10 cellular contexts compared by ENCODE assay signal in genomic region chr19:12137541-12137940, GRCh38. TPM values are rescaled to one million over a fixed set of nuclear protein-coding genes. Genes with fewer than 3 reads are reported as not detected.
DNase-seq lines count a peak whose midpoint lies in the region; ATAC-seq, FAIRE-seq and TF ChIP-seq lines count a peak whose summit lies in the region.
"Had no signal": no experiment of that assay in that cellular context is flagged by ENCODE, and none has a peak within 500 bp of the region (broad histone marks: within the 10 kb centered on the region; RNA-seq: fewer than 3 reads in every experiment).

No MANE protein-coding gene starts in this region.

- peaks cover 63% of the 10 kb centered on the region for H3K36me3 Mint-ChIP-seq in endothelial cell (ENCODE audit: low read depth, unreplicated experiment)

- H3K27me3 Mint-ChIP-seq in endothelial cell (ENCODE audit: unreplicated experiment): peaks cover 13% of the 10 kb centered on the region

- intact Hi-C loops in heart right ventricle (cut with DNase I): loop anchor here in 3 of 10 donors (5.0 kb wide), 3 partner anchors 70 to 420 kb away; no protein-coding TSS in a partner anchor
- intact Hi-C loops in Right ventricle myocardium superior (cut with DNase I): no loop called here
- intact Hi-C loops in kidney (cut with DNase I): no loop called here

- peaks cover 0 to 55% (median 40%) of the 10 kb centered on the region in 9 donors for H3K36me3 ChIP-seq in heart right ventricle
- peaks cover 13 to 35% of the 10 kb centered on the region in 2 donors for H3K36me3 ChIP-seq in kidney (ENCODE audit: control insufficient read depth in 1 of 2, insufficient read depth in 2 of 2, low read length in 2 of 2)

- H3K4me3 Mint-ChIP-seq in endothelial cell (ENCODE audit: unreplicated experiment): peak overlapping the region; percentile 82

- no peak overlapping the region for H3K27ac ChIP-seq in heart right ventricle
- no peak overlapping the region for H3K27ac ChIP-seq in kidney (ENCODE audit: low read depth in 2 of 2, low read length in 2 of 2)

- H3K27ac Mint-ChIP-seq in endothelial cell (ENCODE audit: unreplicated experiment): no peak overlapping the region

- no peaks in the 10 kb centered on the region for H3K27me3 ChIP-seq in heart right ventricle

- FAIRE-seq in kidney (lab: Jason Lieb, UNC): no peak

- H3K9me3 ChIP-seq in heart right ventricle (peaks cover 0 to 32% (median 14%) of the 10 kb centered on the region in 11 donors), kidney (ENCODE audit: control insufficient read depth in 1 of 2, low read length in 2 of 2) (peaks cover 9 to 11% of the 10 kb centered on the region in 2 donors)

- no peak for DNase-seq in heart right ventricle
- DNase-seq in Right ventricle myocardium superior: no peak
- DNase-seq in RKO (ENCODE audit: low spot score): peak; percentile 72
- no peak for DNase-seq in endothelial cell (ENCODE audit: low spot score)
- peak; percentile 28 for DNase-seq in stimulated activated naive CD4-positive, alpha-beta T cell treated with Interleukin-2 at 50 U/mL for 16 hours (lab: John Stamatoyannopoulos, UW)
- DNase-seq in inferior parietal cortex (ENCODE audit: extremely low spot score): no peak
- no peak for DNase-seq in kidney
- DNase-seq: NCI-H2029, right cardiac atrium had no signal

- no peak overlapping the region for H3K4me3 ChIP-seq in heart right ventricle
- no peak overlapping the region for H3K4me3 ChIP-seq in kidney (ENCODE audit: low read length in 2 of 2)

- peaks cover 17% of the 10 kb centered on the region for H3K4me1 Mint-ChIP-seq in endothelial cell (ENCODE audit: unreplicated experiment)

- H3K9ac ChIP-seq in kidney (ENCODE audit: low read length in 2 of 2): no peak overlapping the region

- ATAC-seq in heart right ventricle: no peak
- ATAC-seq in Right ventricle myocardium superior (ENCODE audit: poor library complexity): no peak
- no peak for ATAC-seq in HG02642 (IDR thresholded peaks at IDR 0.05; ENCODE audit: poor library complexity, unreplicated experiment)
- ATAC-seq: right cardiac atrium had no signal

- H3K9me3 Mint-ChIP-seq in endothelial cell (ENCODE audit: unreplicated experiment): peaks cover 16% of the 10 kb centered on the region

- TF ChIP-seq CTCF in heart right ventricle (IDR thresholded peaks at IDR 0.05): peak; percentile 7 to 53 (median 34)
- no peak for TF ChIP-seq CTCF in endothelial cell (IDR thresholded peaks at IDR 0.05; ENCODE audit: unreplicated experiment)
- no peak for TF ChIP-seq CTCF in kidney (IDR thresholded peaks at IDR 0.05; ENCODE audit: borderline replicate concordance, extremely low read depth, insufficient read depth)

- H3K4me1 ChIP-seq in heart right ventricle: peaks cover 0 to 25% (median 20%) of the 10 kb centered on the region in 9 donors
- peaks cover 7 to 11% of the 10 kb centered on the region in 2 donors for H3K4me1 ChIP-seq in kidney (ENCODE audit: control insufficient read depth in 1 of 2, insufficient read depth in 1 of 2, low read depth in 1 of 2, low read length in 2 of 2)

RNA-seq across cellular contexts. Expression of gene ZNF20, which starts 2.6 kb away (rescaled TPM):
- total RNA-seq in heart right ventricle (1 to 10 TPM in 2 of 10 donors, under 1 TPM in 6, not detected in 2; 0.37 to 1.1 (median 0.95) TPM), Right ventricle myocardium superior (0.97 TPM), endothelial cell (ENCODE audit: unreplicated experiment) (6.2 TPM), kidney (7.3 TPM)
- polyA plus RNA-seq in heart right ventricle (1 to 10 TPM in 1 of 2 donors, under 1 TPM in 1; 0.59 to 1.6 TPM), kidney (ENCODE audit: insufficient read depth, low read depth, low replicate concordance) (3.2 TPM)

RNA-seq across cellular contexts. Expression of gene ZNF625, which starts 19.0 kb away (rescaled TPM):
- total RNA-seq in heart right ventricle (1 to 10 TPM; 3.1 to 8.8 (median 5.9) TPM), Right ventricle myocardium superior (3.2 TPM), endothelial cell (ENCODE audit: unreplicated experiment) (26.7 TPM), kidney (11.4 TPM)
- polyA plus RNA-seq in heart right ventricle (1 to 10 TPM in 1 of 2 donors, under 1 TPM in 1; 0.65 to 2.9 TPM), kidney (ENCODE audit: insufficient read depth, low read depth, low replicate concordance) (6.1 TPM)

RNA-seq across cellular contexts. Expression of gene ZNF136, which starts 25.4 kb away (rescaled TPM):
- 1 to 10 TPM; 3.3 to 7.1 (median 4.6) TPM for total RNA-seq in heart right ventricle
- 1 to 10 TPM; 2.0 to 4.8 TPM for polyA plus RNA-seq in heart right ventricle
- total RNA-seq in Right ventricle myocardium superior: 4.2 TPM
- 12.4 TPM for total RNA-seq in endothelial cell (ENCODE audit: unreplicated experiment)
- total RNA-seq in kidney: 14.4 TPM
- polyA plus RNA-seq in kidney (ENCODE audit: insufficient read depth, low read depth, low replicate concordance): 4.6 TPM

Comparison
In these comparisons a context has a peak if more than half of its experiments do, and no peak if none do; other contexts are left out.
1. DNase-seq: peak in RKO (single experiment) and stimulated activated naive CD4-positive, alpha-beta T cell treated with Interleukin-2 at 50 U/mL for 16 hours (single experiment); none in heart right ventricle (0 of 2), Right ventricle myocardium superior (single experiment), endothelial cell (single experiment), inferior parietal cortex (single experiment) and kidney (single experiment).
2. CTCF ChIP-seq: peak in heart right ventricle (9 of 9); none in endothelial cell (single experiment) and kidney (single experiment).